ENCODE assay signal across 22 cellular contexts in the genomic region with DNA sequence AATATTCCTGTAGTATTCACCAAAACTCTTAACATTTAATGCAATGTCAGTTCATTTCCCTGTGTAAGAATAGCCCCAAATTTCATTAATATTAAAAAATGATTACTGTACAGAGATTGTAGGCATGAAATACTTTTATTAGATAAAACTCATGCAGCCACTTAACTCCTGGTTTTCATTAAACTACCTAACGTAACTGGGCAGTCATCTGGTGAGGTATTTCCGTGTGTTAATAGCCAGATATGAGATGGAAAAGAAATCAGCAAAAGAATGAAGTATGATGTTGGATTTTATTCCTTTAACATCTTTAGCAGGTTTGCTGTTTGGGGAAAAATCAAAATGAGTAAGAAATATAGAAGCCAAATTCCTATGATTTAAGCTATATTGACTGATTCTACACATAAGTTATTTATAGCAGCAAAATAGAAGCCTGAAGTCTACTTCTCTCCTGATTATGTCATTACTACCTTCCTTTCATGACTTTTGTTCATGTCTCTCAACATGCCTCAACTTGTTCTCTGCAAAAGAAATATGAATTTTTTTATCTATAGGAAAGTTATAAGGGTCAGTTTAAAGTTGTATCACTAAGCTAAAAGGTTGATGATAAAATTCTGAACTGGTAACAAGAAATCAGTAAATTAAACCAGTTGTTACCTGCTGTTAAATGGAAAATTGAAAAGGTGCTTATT. TPM values are rescaled to one million over a fixed set of nuclear protein-coding genes. Genes with fewer than 3 reads are reported as not detected.
A peak's percentile ranks its signal among the peaks of the same experiment; 100 is the strongest.
DNase-seq lines count a peak whose midpoint lies in the region; ATAC-seq, FAIRE-seq and TF ChIP-seq lines count a peak whose summit lies in the region.
"Had no signal": no experiment of that assay in that cellular context is flagged by ENCODE, and none has a peak within 500 bp of the region (broad histone marks: within the 10 kb centered on the region; RNA-seq: fewer than 3 reads in every experiment).

No MANE protein-coding gene starts in this region.

- FAIRE-seq in endothelial cell of umbilical vein (lab: Jason Lieb, UNC) = no peak
- FAIRE-seq: GM12878, H1 had no signal

- TF ChIP-seq CTCF in H9 (conservative IDR thresholded peaks at IDR 0.05) (no peak), RWPE1 (conservative IDR thresholded peaks at IDR 0.05; ENCODE audit: low read depth) (no peak), endothelial cell of umbilical vein (IDR thresholded peaks at IDR 0.05; ENCODE audit: extremely low read depth in 1 of 2, insufficient read depth in 1 of 2, low read depth in 1 of 2, low read length in 2 of 2) (no peak), nephron progenitor cell (IDR thresholded peaks at IDR 0.05) (no peak)

- DNase-seq in H9 (no peak), RWPE1 (ENCODE audit: low spot score) (peak; percentile 5), endothelial cell of umbilical vein (ENCODE audit: low read depth, low spot score) (peak; percentile 8), nephron progenitor cell (no peak), NCI-H748 (lab: John Stamatoyannopoulos, UW; ENCODE audit: unreplicated experiment) (no peak)
- DNase-seq: C1 segment of cervical spinal cord; CD4-positive, alpha-beta memory T cell; COR-L47; DMS53; KG1; MG63; NCI-H1417 treated with DMSO at 0.1 percent for 48 hours; NCI-H1694 treated with DMSO at 0.1 percent for 48 hours; NCI-H2081; NCI-H2227 treated with DMSO at 0.1 percent for 48 hours; NCI-H526 treated with DMSO at 0.1 percent for 48 hours; SHP77 treated with DMSO at 0.1 percent for 48 hours; SW 1271 had no signal

- H3K9me1 ChIP-seq in endothelial cell of umbilical vein (replicated peaks; ENCODE audit: control insufficient read depth, extremely low read depth, insufficient read depth, low read length) = no peaks in the 10 kb centered on the region

- no peak overlapping the region for H2AK5ac ChIP-seq in H9 (ENCODE audit: insufficient read length, low read length)

- H3K27ac Mint-ChIP-seq in H9 (peak overlapping the region in 2 of 3 experiments; percentile 2 to 44; a peak in 2 of 7 replicates), nephron progenitor cell (peak overlapping the region; percentile 21)

- no peak for TF ChIP-seq POLR2A in endothelial cell of umbilical vein (IDR thresholded peaks at IDR 0.05; ENCODE audit: low read depth, low read length)

- no peak overlapping the region for H3K14ac ChIP-seq in H9 (ENCODE audit: insufficient read depth, low read length)

- CTCF ChIA-PET in RWPE1 (lab: Yijun Ruan, JAX) (interaction anchor here (0.6 kb wide), 2 partner anchors 31 to 217 kb away, joined by 3 to 4 read pairs; no protein-coding TSS in a partner anchor), endothelial cell of umbilical vein (lab: Charles Lee) (no interaction called here)

- H3K36me3 Mint-ChIP-seq in H9 (ENCODE audit: insufficient read depth in 1 of 3, low read depth in 3 of 3) (peaks cover 31 to 73% (median 72%) of the 10 kb centered on the region in 3 experiments; a peak in 6 of 7 replicates), nephron progenitor cell (ENCODE audit: low read depth) (peaks cover 64% of the 10 kb centered on the region)

- H3K79me2 ChIP-seq in H9 (ENCODE audit: insufficient read depth, low read length) (no peaks in the 10 kb centered on the region), endothelial cell of umbilical vein (ENCODE audit: control insufficient read depth, insufficient read depth, low read length) (no peaks in the 10 kb centered on the region)

- H3K4me3 Mint-ChIP-seq in H9 = no peak overlapping the region
- H3K4me3 Mint-ChIP-seq in nephron progenitor cell = no peak overlapping the region
- H3K4me3 Mint-ChIP-seq: CD4-positive, alpha-beta memory T cell had no signal

- no peak overlapping the region for H3K23ac ChIP-seq in H9 (ENCODE audit: insufficient read length, low read depth, low read length)

- H3K9me3 Mint-ChIP-seq in H9 (no peaks in the 10 kb centered on the region; a peak in 1 of 5 replicates), nephron progenitor cell (no peaks in the 10 kb centered on the region)

- H3K4me1 ChIP-seq in H9 (ENCODE audit: insufficient read depth, low read length) = no peaks in the 10 kb centered on the region
- no peaks in the 10 kb centered on the region for H3K4me1 ChIP-seq in endothelial cell of umbilical vein (ENCODE audit: control insufficient read depth, extremely low read depth, insufficient read depth, low read length)

- H3K4me1 Mint-ChIP-seq in H9 (no peaks in the 10 kb centered on the region), nephron progenitor cell (no peaks in the 10 kb centered on the region)

- no TSS peak for BruUV-seq in endothelial cell of umbilical vein (replicated peaks; lab: Mats Ljungman, UMichigan)

- H4K91ac ChIP-seq in H9 (ENCODE audit: insufficient read length, low read depth, low read length) = no peak overlapping the region

- no peak overlapping the region for H3K9ac ChIP-seq in H9 (ENCODE audit: extremely low read depth, insufficient read length, low read length)
- no peak overlapping the region for H3K9ac ChIP-seq in endothelial cell of umbilical vein (replicated peaks; ENCODE audit: extremely low read depth, insufficient read depth, low read length)

- no peak overlapping the region for H2BK5ac ChIP-seq in H9 (ENCODE audit: insufficient read length, low read length)

- no peak overlapping the region for H3T11ph ChIP-seq in H9 (ENCODE audit: low read length)

- no peak overlapping the region for H3K4me3 ChIP-seq in endothelial cell of umbilical vein (replicated peaks in 1 of 3; ENCODE audit: insufficient read depth in 1 of 3, low read depth in 1 of 3, low read length in 3 of 3)
- H3K4me3 ChIP-seq: GM12878, MG63 had no signal

- H3K79me1 ChIP-seq in H9 (ENCODE audit: insufficient read depth, low read depth, low read length, poor library complexity, severe bottlenecking) = no peaks in the 10 kb centered on the region

- H2BK15ac ChIP-seq in H9 (ENCODE audit: low read depth, low read length) = no peak overlapping the region

- no peaks in the 10 kb centered on the region for H3K23me2 ChIP-seq in H9 (ENCODE audit: insufficient read length, low read depth, low read length, poor library complexity, severe bottlenecking)

- no peak overlapping the region for H2BK20ac ChIP-seq in H9 (ENCODE audit: low read depth, low read length, poor library complexity, severe bottlenecking)

- H4K5ac ChIP-seq in H9 (ENCODE audit: insufficient read length, low read depth, low read length) = no peak overlapping the region

- dilution Hi-C loops in endothelial cell of umbilical vein (cut with MboI; ENCODE audit: extremely low pct_ligation_motif_present, low sequenced_read_pairs) = no loop called here

- H3K18ac ChIP-seq in H9 (ENCODE audit: insufficient read length, low read depth, low read length) = no peak overlapping the region

- no peaks in the 10 kb centered on the region for H3K27me3 Mint-ChIP-seq in H9 (ENCODE audit: low read depth)
- no peaks in the 10 kb centered on the region for H3K27me3 Mint-ChIP-seq in nephron progenitor cell (ENCODE audit: low read depth, poor library complexity)
- H3K27me3 Mint-ChIP-seq: CD4-positive, alpha-beta memory T cell had no signal

- no CpG with 5 or more reads among the region's 2 CpGs for WGBS in H9 (ENCODE audit: extremely low coverage, insufficient read length, low lambda C conversion rate)

- no peak overlapping the region for H4K8ac ChIP-seq in H9 (replicated peaks; ENCODE audit: insufficient read length, low read depth, low read length)

- H4K20me1 ChIP-seq in H9 (ENCODE audit: control insufficient read depth, insufficient read depth, insufficient read length) (no peaks in the 10 kb centered on the region), endothelial cell of umbilical vein (replicated peaks; ENCODE audit: control insufficient read depth, extremely low read depth, insufficient read depth, low read length) (no peaks in the 10 kb centered on the region)

- POLR2A ChIA-PET in RWPE1 (lab: Yijun Ruan, JAX; ENCODE audit: low non-redundant PET) (no interaction called here), endothelial cell of umbilical vein (lab: Charles Lee) (no interaction called here)

- peaks cover 0 to 3% of the 10 kb centered on the region in 2 experiments for H3K36me3 ChIP-seq in endothelial cell of umbilical vein (ENCODE audit: control insufficient read depth in 2 of 2, extremely low read depth in 1 of 2, insufficient read depth in 2 of 2, low read length in 2 of 2)

- H3K56ac ChIP-seq in H9 (ENCODE audit: insufficient read length, low read depth, low read length) = no peak overlapping the region

- no peak overlapping the region for H3K4me2 ChIP-seq in H9 (ENCODE audit: insufficient read depth, insufficient read length, low read length)
- no peak overlapping the region for H3K4me2 ChIP-seq in endothelial cell of umbilical vein (ENCODE audit: insufficient read depth, low read length)

- H2BK120ac ChIP-seq in H9 (ENCODE audit: low read depth, low read length, poor library complexity, severe bottlenecking) = no peak overlapping the region

- no peak overlapping the region for H2BK12ac ChIP-seq in H9 (ENCODE audit: insufficient read length, low read depth, low read length)

- no peaks in the 10 kb centered on the region for H3K27me3 ChIP-seq in H9 (ENCODE audit: insufficient read depth, low read length)
- no peaks in the 10 kb centered on the region for H3K27me3 ChIP-seq in endothelial cell of umbilical vein (ENCODE audit: control insufficient read depth in 2 of 2, insufficient read depth in 2 of 2, low read length in 2 of 2)
- H3K27me3 ChIP-seq: MG63 had no signal

- H3K27ac ChIP-seq in H9 (ENCODE audit: insufficient read length, low read depth, low read length) (no peak overlapping the region), RWPE1 (no peak overlapping the region), endothelial cell of umbilical vein (ENCODE audit: insufficient read depth, low read depth, low read length) (peak overlapping the region; percentile 21)

- no peaks in the 10 kb centered on the region for H3K9me3 ChIP-seq in H9 (ENCODE audit: control insufficient read depth, low read depth, low read length)
- H3K9me3 ChIP-seq in endothelial cell of umbilical vein (replicated peaks; ENCODE audit: control insufficient read depth, insufficient read depth, low read length) = no peaks in the 10 kb centered on the region

- no peak for ATAC-seq in HG02798 (IDR thresholded peaks at IDR 0.05; ENCODE audit: poor library complexity, unreplicated experiment)
- ATAC-seq in HG03521 (IDR thresholded peaks at IDR 0.05; ENCODE audit: unreplicated experiment) = no peak
- ATAC-seq: GM12878 had no signal

- no peak overlapping the region for H3K4ac ChIP-seq in H9 (ENCODE audit: low read depth, low read length)

- H2AFZ ChIP-seq in H9 (ENCODE audit: low read length) = no peak overlapping the region
- H2AFZ ChIP-seq in endothelial cell of umbilical vein (ENCODE audit: low read depth, low read length) = no peak overlapping the region

- intact Hi-C loops in endothelial cell of umbilical vein (cut with micrococcal nuclease) = no loop called here

RNA-seq across cellular contexts. Expression of a gene that starts 42.6 kb away (rescaled TPM):
- 17.3 and 19.5 TPM in 2 replicates for total RNA-seq in H9 (2021)
- total RNA-seq in endothelial cell of umbilical vein = 9.9 and 11.2 TPM in 2 replicates
- polyA plus RNA-seq in endothelial cell of umbilical vein = 1.5 and 2.2 TPM in 2 replicates
- 3.8 and 4.0 TPM in 2 replicates for polyA plus RNA-seq in endothelial cell of umbilical vein (2011; cell fraction: cytosol; rRNA removed)
- 8.8 and 15.6 TPM in 2 replicates for polyA plus RNA-seq in endothelial cell of umbilical vein (2011; cell fraction: nucleus; rRNA removed)
- 4.5 and 9.4 TPM in 2 replicates for polyA plus RNA-seq in endothelial cell of umbilical vein (2012)
- 3.4 and 5.9 TPM in 2 replicates for polyA minus RNA-seq in endothelial cell of umbilical vein
- polyA minus RNA-seq in endothelial cell of umbilical vein (2011; cell fraction: cytosol; rRNA and poly(A)+ RNA removed) = 6.6 TPM
- 3.8 and 5.9 TPM in 2 replicates for polyA minus RNA-seq in endothelial cell of umbilical vein (2011; cell fraction: nucleus; rRNA and poly(A)+ RNA removed)

RNA-seq across cellular contexts. Expression of a gene that starts 42.9 kb away (rescaled TPM):
- total RNA-seq in H9 (2021) (32.9 and 35.0 TPM in 2 replicates), endothelial cell of umbilical vein (48.8 and 51.2 TPM in 2 replicates)
- polyA plus RNA-seq in endothelial cell of umbilical vein = 23.3 and 24.2 TPM in 2 replicates
- polyA plus RNA-seq in endothelial cell of umbilical vein (2011; cell fraction: cytosol; rRNA removed) = 22.9 and 26.8 TPM in 2 replicates
- 20.1 and 26.3 TPM in 2 replicates for polyA plus RNA-seq in endothelial cell of umbilical vein (2011; cell fraction: nucleus; rRNA removed)
- 42.9 and 62.5 TPM in 2 replicates for polyA plus RNA-seq in endothelial cell of umbilical vein (2012)
- 30.7 and 31.4 TPM in 2 replicates for polyA minus RNA-seq in endothelial cell of umbilical vein
- polyA minus RNA-seq in endothelial cell of umbilical vein (2011; cell fraction: cytosol; rRNA and poly(A)+ RNA removed) = 60.1 TPM
- polyA minus RNA-seq in endothelial cell of umbilical vein (2011; cell fraction: nucleus; rRNA and poly(A)+ RNA removed) = 31.2 and 34.8 TPM in 2 replicates

Comparison
In these comparisons a context has a peak if more than half of its experiments do, and no peak if none do; other contexts are left out.
1. DNase-seq: peak in RWPE1 (single experiment) and endothelial cell of umbilical vein (single experiment); none in H9 (single experiment), nephron progenitor cell (single experiment) and NCI-H748 (single experiment).